ENCODE assay signal across 18 cellular contexts in genomic region chr17:44351961-44352921, GRCh38. TPM values are rescaled to one million over a fixed set of nuclear protein-coding genes. Genes with fewer than 3 reads are reported as not detected.
A peak's percentile ranks its signal among the peaks of the same experiment; 100 is the strongest.
DNase-seq lines count a peak whose midpoint lies in the region; ATAC-seq, FAIRE-seq and TF ChIP-seq lines count a peak whose summit lies in the region.
"Had no signal": no experiment of that assay in that cellular context is flagged by ENCODE, and none has a peak within 500 bp of the region (broad histone marks: within the 10 kb centered on the region; RNA-seq: fewer than 3 reads in every experiment).

No MANE protein-coding gene starts in this region.

- TF ChIP-seq EP300 in GM12878 (IDR thresholded peaks at IDR 0.05; ENCODE audit: borderline replicate concordance in 1 of 2, control insufficient read depth in 1 of 2, low read depth in 2 of 2, low read length in 2 of 2): no peak

- DNase-seq in natural killer cell treated with Interleukin-12 subunit alpha and Interleukin-12 subunit beta and Interleukin-15 and Interleukin-18, amount 100 ng/mL, for 72 hours (ENCODE audit: low spot score): peak; percentile 59
- no peak for DNase-seq in natural killer cell
- DNase-seq in GM12878 (ENCODE audit: low read depth, low spot score): no peak
- no peak for DNase-seq in urothelium cell line (ENCODE audit: low spot score)
- DNase-seq in NOMO-1 (lab: John Stamatoyannopoulos, UW; ENCODE audit: unreplicated experiment in 2 of 2): no peak
- DNase-seq in stimulated activated CD4-positive, alpha-beta T cell treated with anti-CD3 and anti-CD28 coated beads, Interleukin-4, amount 100 ng/mL, for 24 hours: no peak
- DNase-seq: activated CD8-positive, alpha-beta T cell treated with anti-CD3 and anti-CD28 coated beads, Interleukin-2, amount 10 ng/mL, durations not matched to agents 7 days and 5 days; activated gamma-delta T cell treated with Interleukin-2 at 50 U/mL for 16 hours; DMS153; effector CD8-positive, alpha-beta T cell; left ventricle myocardium superior; NCI-H226; retina had no signal

- peaks cover 29% of the 10 kb centered on the region for H3K4me1 ChIP-seq in GM12878 (ENCODE audit: control insufficient read depth, insufficient read depth, low read length)
- H3K4me1 ChIP-seq: HAP-1 had no signal

- TF ChIP-seq CTCF in natural killer cell (IDR thresholded peaks at IDR 0.05) (no peak), GM12878 (IDR thresholded peaks at IDR 0.05 in 2 of 3, conservative IDR thresholded peaks at IDR 0.05 in 1 of 3; ENCODE audit: control insufficient read depth in 2 of 3, extremely low read depth in 1 of 3, insufficient read depth in 1 of 3, low read depth in 3 of 3, low read length in 3 of 3) (no peak)

- CTCF ChIA-PET in GM12878 (lab: Yijun Ruan, JAX): interaction anchor here (1.0 to 12.5 kb wide), 7 partner anchors 11 to 167 kb away, joined by 3 to 154 read pairs (median 7); partner anchors contain the start of genes FAM171A2 and SLC25A39

- peak; percentile 16; the same call in 1 of the 2 replicates for TF ChIP-seq POLR2A in GM12878 (IDR thresholded peaks at IDR 0.05; ENCODE audit: low read depth, low read length)

- no peak overlapping the region for H3K27ac Mint-ChIP-seq in natural killer cell treated with Interleukin-12 subunit alpha and Interleukin-12 subunit beta and Interleukin-15 and Interleukin-18, amount 100 ng/mL, for 72 hours
- H3K27ac Mint-ChIP-seq in natural killer cell: no peak overlapping the region
- H3K27ac Mint-ChIP-seq: activated CD8-positive, alpha-beta T cell treated with anti-CD3 and anti-CD28 coated beads, Interleukin-2, amount 10 ng/mL, durations not matched to agents 7 days and 5 days had no signal

- 91% methylated on average over 38 of the region's 38 CpGs for WGBS in GM12878 (ENCODE audit: insufficient coverage, insufficient replicate concordance, low lambda C conversion rate, missing lambda C conversion rate)

- H3K4me1 Mint-ChIP-seq in natural killer cell treated with Interleukin-12 subunit alpha and Interleukin-12 subunit beta and Interleukin-15 and Interleukin-18, amount 100 ng/mL, for 72 hours (ENCODE audit: low read depth in 2 of 2): peaks cover 11 to 12% of the 10 kb centered on the region in 2 donors
- H3K4me1 Mint-ChIP-seq in natural killer cell: peaks cover 0 to 9% of the 10 kb centered on the region in 2 donors

- in situ Hi-C loops in GM12878 (cut with MboI): no loop called here

- no peak for ATAC-seq in natural killer cell treated with Interleukin-12 subunit alpha and Interleukin-12 subunit beta and Interleukin-15 and Interleukin-18, amount 100 ng/mL, for 72 hours
- ATAC-seq in natural killer cell (no peak), GM12878 (no peak)
- ATAC-seq: activated CD8-positive, alpha-beta T cell treated with anti-CD3 and anti-CD28 coated beads, Interleukin-2, amount 10 ng/mL, durations not matched to agents 7 days and 5 days; left ventricle myocardium superior had no signal

- no peaks in the 10 kb centered on the region for H3K9me3 ChIP-seq in GM12878 (replicated peaks; ENCODE audit: control insufficient read depth, insufficient read depth, low read length)
- H3K9me3 ChIP-seq: HAP-1, suprapubic skin had no signal

- peaks cover 18 to 20% of the 10 kb centered on the region in 2 experiments; a peak in 3 of 4 replicates for H3K36me3 ChIP-seq in GM12878 (ENCODE audit: control insufficient read depth in 2 of 2, insufficient read depth in 2 of 2, low read length in 1 of 2)

- SMC1A ChIA-PET in GM12878 (lab: Charles Lee; ENCODE audit: uncharacterized antibody, unreplicated experiment): interaction anchor here (0.8 to 1.6 kb wide), 3 partner anchors 161 to 171 kb away, joined by 3 to 6 read pairs (median 4); no protein-coding TSS in a partner anchor

- no peaks in the 10 kb centered on the region for H4K20me1 ChIP-seq in GM12878 (ENCODE audit: control insufficient read depth, insufficient read depth)

- TF ChIP-seq RAD21 in GM12878 (IDR thresholded peaks at IDR 0.05; ENCODE audit: insufficient read depth, low read depth, low read length): no peak

- no peak overlapping the region for H3K4me3 Mint-ChIP-seq in natural killer cell treated with Interleukin-12 subunit alpha and Interleukin-12 subunit beta and Interleukin-15 and Interleukin-18, amount 100 ng/mL, for 72 hours
- no peak overlapping the region for H3K4me3 Mint-ChIP-seq in natural killer cell

- no peak overlapping the region for H3K4me3 ChIP-seq in GM12878
- H3K4me3 ChIP-seq: HAP-1, SK-N-MC had no signal

- H3K27me3 ChIP-seq in GM12878 (replicated peaks in 1 of 2; ENCODE audit: control insufficient read depth in 2 of 2, insufficient read depth in 2 of 2, low read length in 1 of 2): no peaks in the 10 kb centered on the region; a peak in 1 of 4 replicates
- H3K27me3 ChIP-seq: suprapubic skin had no signal

- no peak overlapping the region for H3K9ac ChIP-seq in GM12878 (ENCODE audit: control insufficient read depth, insufficient read depth, low read length)
- H3K9ac ChIP-seq: KMS-11 had no signal

- no peaks in the 10 kb centered on the region for H3K9me3 Mint-ChIP-seq in natural killer cell treated with Interleukin-12 subunit alpha and Interleukin-12 subunit beta and Interleukin-15 and Interleukin-18, amount 100 ng/mL, for 72 hours
- H3K9me3 Mint-ChIP-seq in natural killer cell: no peaks in the 10 kb centered on the region
- H3K9me3 Mint-ChIP-seq: nephron had no signal

- intact Hi-C loops in natural killer cell (cut with micrococcal nuclease) (no loop called here), GM12878 (cut with micrococcal nuclease; ENCODE audit: unreplicated experiment) (no loop called here)

- H3K79me2 ChIP-seq in GM12878 (ENCODE audit: control insufficient read depth, insufficient read depth, low read length): peaks cover 18% of the 10 kb centered on the region

- no peak for FAIRE-seq in GM12878 (lab: Jason Lieb, UNC)
- peak; percentile 71 for FAIRE-seq in urothelium cell line (lab: Jason Lieb, UNC)

- no peak overlapping the region for H3K4me2 ChIP-seq in GM12878 (ENCODE audit: control insufficient read depth, insufficient read depth)
- H3K4me2 ChIP-seq: KMS-11 had no signal

- no TSS peak for BruUV-seq in GM12878 (replicated peaks; lab: Mats Ljungman, UMichigan)

- H3K27me3 Mint-ChIP-seq in natural killer cell treated with Interleukin-12 subunit alpha and Interleukin-12 subunit beta and Interleukin-15 and Interleukin-18, amount 100 ng/mL, for 72 hours: no peaks in the 10 kb centered on the region
- no peaks in the 10 kb centered on the region for H3K27me3 Mint-ChIP-seq in natural killer cell (ENCODE audit: low read depth in 2 of 2)

- POLR2A ChIA-PET in GM12878 (lab: Charles Lee): no interaction called here

- H2AFZ ChIP-seq in GM12878 (ENCODE audit: control insufficient read depth, low read depth, low read length): no peak overlapping the region

- no peak overlapping the region for H3K27ac ChIP-seq in GM12878 (ENCODE audit: control insufficient read depth, insufficient read depth)
- H3K27ac ChIP-seq: KMS-11, SK-N-MC, suprapubic skin had no signal

- H3K36me3 Mint-ChIP-seq in natural killer cell treated with Interleukin-12 subunit alpha and Interleukin-12 subunit beta and Interleukin-15 and Interleukin-18, amount 100 ng/mL, for 72 hours: no peaks in the 10 kb centered on the region
- no peaks in the 10 kb centered on the region for H3K36me3 Mint-ChIP-seq in natural killer cell

- RAD21 ChIA-PET in GM12878 (lab: Charles Lee; ENCODE audit: unreplicated experiment): interaction anchor here (2.7 to 3.0 kb wide), 2 partner anchors 21 to 141 kb away, joined by 13 to 21 read pairs; no protein-coding TSS in a partner anchor

RNA-seq across cellular contexts. Expression of gene GRN, which starts 7.1 kb away (rescaled TPM):
- total RNA-seq in natural killer cell treated with Interleukin-12 subunit alpha and Interleukin-12 subunit beta and Interleukin-15 and Interleukin-18, amount 100 ng/mL, for 72 hours: 10 to 100 TPM; 49.5 to 57.3 TPM
- 10 to 100 TPM; 42.4 to 69.8 (median 55.6) TPM for total RNA-seq in natural killer cell
- 191 and 195 TPM in 2 replicates for total RNA-seq in GM12878 (2013; cell fraction: nucleolus; rRNA removed)
- total RNA-seq in GM12878 (2014; rRNA removed): 275 and 367 TPM in 2 replicates
- total RNA-seq in GM12878 (2014; rRNA removed; fragmentation: Illumina TruSeq; extraction: Trizol): 64.5 and 85.4 TPM in 2 replicates
- total RNA-seq in GM12878 (2021): 361 and 389 TPM in 2 replicates
- polyA plus RNA-seq in GM12878 (2011; ENCODE audit: low read depth): 195 TPM
- polyA plus RNA-seq in GM12878 (2011; rRNA removed): 10.5 and 58.2 TPM in 2 replicates
- polyA plus RNA-seq in GM12878 (2011; cell fraction: cytosol; rRNA removed): 78.4 and 102 TPM in 2 replicates
- polyA plus RNA-seq in GM12878 (2011; cell fraction: nucleus; rRNA removed): 485 and 500 TPM in 2 replicates
- 241 and 346 TPM in 2 replicates for polyA plus RNA-seq in GM12878 (2012)
- 30.9 and 120 TPM in 2 replicates for polyA plus RNA-seq in GM12878 (2014; fragmentation: Illumina TruSeq; extraction: Trizol)
- polyA plus RNA-seq in GM12878 (2014; fragmentation: Nextera tagmentation; extraction: Ambion mirVana): 10 to 100 TPM; 22.3 to 33.2 TPM
- polyA plus RNA-seq in GM12878 (2014; rRNA removed): 158 and 192 TPM in 2 replicates
- polyA plus RNA-seq in GM12878 (2016; fragmentation: Nextera tagmentation; extraction: Ambion mirVana): 100 to 1,000 TPM; 351 to 363 TPM
- polyA minus RNA-seq in GM12878 (2011; rRNA and poly(A)+ RNA removed): 55.3 and 92.2 TPM in 2 replicates
- 92.2 and 92.5 TPM in 2 replicates for polyA minus RNA-seq in GM12878 (2011; cell fraction: cytosol; rRNA and poly(A)+ RNA removed)
- polyA minus RNA-seq in GM12878 (2011; cell fraction: nucleus; rRNA and poly(A)+ RNA removed): 83.1 and 106 TPM in 2 replicates

RNA-seq across cellular contexts. Expression of gene FAM171A2, which starts 11.4 kb away (rescaled TPM):
- total RNA-seq in natural killer cell treated with Interleukin-12 subunit alpha and Interleukin-12 subunit beta and Interleukin-15 and Interleukin-18, amount 100 ng/mL, for 72 hours: under 1 TPM in 1 of 2 donors, not detected in 1; 0.25 TPM
- total RNA-seq in natural killer cell (under 1 TPM; 0.20 to 0.43 (median 0.24) TPM), GM12878 (2014; rRNA removed) (1.1 and 1.3 TPM in 2 replicates), GM12878 (2014; rRNA removed; fragmentation: Illumina TruSeq; extraction: Trizol) (0.09 and 0.36 TPM in 2 replicates), GM12878 (2021) (1.3 and 1.7 TPM in 2 replicates)
- 0.37 TPM in 1 of 2 replicates, not detected in the other for total RNA-seq in GM12878 (2013; cell fraction: nucleolus; rRNA removed)
- polyA plus RNA-seq in GM12878 (2011; ENCODE audit: low read depth): 0.10 TPM
- polyA plus RNA-seq in GM12878 (2011; rRNA removed) (0.04 and 0.18 TPM in 2 replicates), GM12878 (2014; fragmentation: Illumina TruSeq; extraction: Trizol) (0.13 TPM in 1 of 2 replicates, not detected in the other), GM12878 (2014; fragmentation: Nextera tagmentation; extraction: Ambion mirVana) (under 1 TPM in 1 of 2 experiments, not detected in 1; 0.09 TPM), GM12878 (2014; rRNA removed) (0.82 and 1.1 TPM in 2 replicates), GM12878 (2016; fragmentation: Nextera tagmentation; extraction: Ambion mirVana) (under 1 TPM in 1 of 2 experiments, not detected in 1; 0.08 TPM)
- 0.16 and 0.33 TPM in 2 replicates for polyA plus RNA-seq in GM12878 (2011; cell fraction: cytosol; rRNA removed)
- 0.34 and 0.39 TPM in 2 replicates for polyA plus RNA-seq in GM12878 (2011; cell fraction: nucleus; rRNA removed)
- polyA plus RNA-seq in GM12878 (2012): 0.57 and 0.59 TPM in 2 replicates
- polyA minus RNA-seq in GM12878 (2011; rRNA and poly(A)+ RNA removed): 0.22 and 0.41 TPM in 2 replicates
- 0.83 TPM in 1 of 2 replicates, not detected in the other for polyA minus RNA-seq in GM12878 (2011; cell fraction: cytosol; rRNA and poly(A)+ RNA removed)
- polyA minus RNA-seq in GM12878 (2011; cell fraction: nucleus; rRNA and poly(A)+ RNA removed): 0.12 and 0.38 TPM in 2 replicates

RNA-seq across cellular contexts. Expression of gene SLC25A39, which starts 27.6 kb away (rescaled TPM):
- total RNA-seq in natural killer cell treated with Interleukin-12 subunit alpha and Interleukin-12 subunit beta and Interleukin-15 and Interleukin-18, amount 100 ng/mL, for 72 hours: 100 to 1,000 TPM; 121 to 192 TPM
- total RNA-seq in natural killer cell (100 to 1,000 TPM in 1 of 3 donors, 10 to 100 TPM in 2; 82.4 to 105 (median 97.9) TPM), GM12878 (2014; rRNA removed) (175 and 192 TPM in 2 replicates), GM12878 (2014; rRNA removed; fragmentation: Illumina TruSeq; extraction: Trizol) (85.8 and 95.1 TPM in 2 replicates), GM12878 (2021) (190 and 198 TPM in 2 replicates)
- 47.3 and 49.5 TPM in 2 replicates for total RNA-seq in GM12878 (2013; cell fraction: nucleolus; rRNA removed)
- 40.5 TPM for polyA plus RNA-seq in GM12878 (2011; ENCODE audit: low read depth)
- polyA plus RNA-seq in GM12878 (2011; rRNA removed) (27.2 and 62.1 TPM in 2 replicates), GM12878 (2014; fragmentation: Illumina TruSeq; extraction: Trizol) (21.0 and 108 TPM in 2 replicates), GM12878 (2014; fragmentation: Nextera tagmentation; extraction: Ambion mirVana) (1 to 10 TPM; 3.5 to 7.5 TPM), GM12878 (2014; rRNA removed) (227 and 273 TPM in 2 replicates), GM12878 (2016; fragmentation: Nextera tagmentation; extraction: Ambion mirVana) (100 to 1,000 TPM; 242 to 270 TPM)
- polyA plus RNA-seq in GM12878 (2011; cell fraction: cytosol; rRNA removed): 106 and 140 TPM in 2 replicates
- 226 and 301 TPM in 2 replicates for polyA plus RNA-seq in GM12878 (2011; cell fraction: nucleus; rRNA removed)
- polyA plus RNA-seq in GM12878 (2012): 94.3 and 110 TPM in 2 replicates
- 28.4 and 48.2 TPM in 2 replicates for polyA minus RNA-seq in GM12878 (2011; rRNA and poly(A)+ RNA removed)
- 39.4 and 51.5 TPM in 2 replicates for polyA minus RNA-seq in GM12878 (2011; cell fraction: cytosol; rRNA and poly(A)+ RNA removed)
- polyA minus RNA-seq in GM12878 (2011; cell fraction: nucleus; rRNA and poly(A)+ RNA removed): 34.2 and 60.8 TPM in 2 replicates

RNA-seq across cellular contexts. Expression of gene ITGA2B, which starts 37.2 kb away (rescaled TPM):
- 1 to 10 TPM; 1.8 to 6.8 TPM for total RNA-seq in natural killer cell treated with Interleukin-12 subunit alpha and Interleukin-12 subunit beta and Interleukin-15 and Interleukin-18, amount 100 ng/mL, for 72 hours
- total RNA-seq in natural killer cell (10 to 100 TPM in 2 of 3 donors, 1 to 10 TPM in 1; 8.8 to 32.9 (median 32.6) TPM), GM12878 (2014; rRNA removed) (0.05 and 0.06 TPM in 2 replicates), GM12878 (2014; rRNA removed; fragmentation: Illumina TruSeq; extraction: Trizol) (0.04 TPM in 1 of 2 replicates, not detected in the other), GM12878 (2021) (0.29 and 0.51 TPM in 2 replicates)
- 0.64 TPM in 1 of 2 replicates, not detected in the other for total RNA-seq in GM12878 (2013; cell fraction: nucleolus; rRNA removed)
- polyA plus RNA-seq in GM12878 (2011; ENCODE audit: low read depth): 0.09 TPM
- polyA plus RNA-seq in GM12878 (2011; rRNA removed) (0.15 TPM in 1 of 2 replicates, not detected in the other), GM12878 (2014; fragmentation: Illumina TruSeq; extraction: Trizol) (not detected in 2 replicates), GM12878 (2014; fragmentation: Nextera tagmentation; extraction: Ambion mirVana) (under 1 TPM; 0.34 to 0.46 TPM), GM12878 (2014; rRNA removed) (0.12 and 0.39 TPM in 2 replicates), GM12878 (2016; fragmentation: Nextera tagmentation; extraction: Ambion mirVana) (under 1 TPM; 0.21 to 0.27 TPM)
- polyA plus RNA-seq in GM12878 (2011; cell fraction: cytosol; rRNA removed): 0.03 TPM in 1 of 2 replicates, not detected in the other
- polyA plus RNA-seq in GM12878 (2011; cell fraction: nucleus; rRNA removed): 0.37 and 0.48 TPM in 2 replicates
- polyA plus RNA-seq in GM12878 (2012): 0.45 and 0.63 TPM in 2 replicates
- not detected in 2 replicates for polyA minus RNA-seq in GM12878 (2011; rRNA and poly(A)+ RNA removed)
- polyA minus RNA-seq in GM12878 (2011; cell fraction: cytosol; rRNA and poly(A)+ RNA removed): not detected in 2 replicates
- 0.12 TPM in 1 of 2 replicates, not detected in the other for polyA minus RNA-seq in GM12878 (2011; cell fraction: nucleus; rRNA and poly(A)+ RNA removed)

RNA-seq across cellular contexts. Expression of gene RUNDC3A, which starts 43.8 kb away (rescaled TPM):
- total RNA-seq in natural killer cell treated with Interleukin-12 subunit alpha and Interleukin-12 subunit beta and Interleukin-15 and Interleukin-18, amount 100 ng/mL, for 72 hours: under 1 TPM in 1 of 2 donors, not detected in 1; 0.48 TPM
- under 1 TPM in 2 of 3 donors, not detected in 1; 0.31 to 0.48 TPM for total RNA-seq in natural killer cell
- not detected in 2 replicates for total RNA-seq in GM12878 (2013; cell fraction: nucleolus; rRNA removed)
- total RNA-seq in GM12878 (2014; rRNA removed): not detected in 2 replicates
- not detected in 2 replicates for total RNA-seq in GM12878 (2014; rRNA removed; fragmentation: Illumina TruSeq; extraction: Trizol)
- not detected in 2 replicates for total RNA-seq in GM12878 (2021)
- polyA plus RNA-seq in GM12878 (2011; ENCODE audit: low read depth): not detected
- 0.07 TPM in 1 of 2 replicates, not detected in the other for polyA plus RNA-seq in GM12878 (2011; rRNA removed)
- not detected in 2 replicates for polyA plus RNA-seq in GM12878 (2011; cell fraction: cytosol; rRNA removed)
- polyA plus RNA-seq in GM12878 (2011; cell fraction: nucleus; rRNA removed): not detected in 2 replicates
- polyA plus RNA-seq in GM12878 (2012): 0.08 and 0.39 TPM in 2 replicates
- polyA plus RNA-seq in GM12878 (2014; fragmentation: Illumina TruSeq; extraction: Trizol): not detected in 2 replicates
- polyA plus RNA-seq in GM12878 (2014; fragmentation: Nextera tagmentation; extraction: Ambion mirVana): not detected
- polyA plus RNA-seq in GM12878 (2014; rRNA removed): 0.36 TPM in 1 of 2 replicates, not detected in the other
- under 1 TPM in 1 of 2 experiments, not detected in 1; 0.17 TPM for polyA plus RNA-seq in GM12878 (2016; fragmentation: Nextera tagmentation; extraction: Ambion mirVana)
- not detected in 2 replicates for polyA minus RNA-seq in GM12878 (2011; rRNA and poly(A)+ RNA removed)
- polyA minus RNA-seq in GM12878 (2011; cell fraction: cytosol; rRNA and poly(A)+ RNA removed): not detected in 2 replicates
- not detected in 2 replicates for polyA minus RNA-seq in GM12878 (2011; cell fraction: nucleus; rRNA and poly(A)+ RNA removed)
